Comparison of ENCODE assay signal across 8 cellular contexts in the genomic region with DNA sequence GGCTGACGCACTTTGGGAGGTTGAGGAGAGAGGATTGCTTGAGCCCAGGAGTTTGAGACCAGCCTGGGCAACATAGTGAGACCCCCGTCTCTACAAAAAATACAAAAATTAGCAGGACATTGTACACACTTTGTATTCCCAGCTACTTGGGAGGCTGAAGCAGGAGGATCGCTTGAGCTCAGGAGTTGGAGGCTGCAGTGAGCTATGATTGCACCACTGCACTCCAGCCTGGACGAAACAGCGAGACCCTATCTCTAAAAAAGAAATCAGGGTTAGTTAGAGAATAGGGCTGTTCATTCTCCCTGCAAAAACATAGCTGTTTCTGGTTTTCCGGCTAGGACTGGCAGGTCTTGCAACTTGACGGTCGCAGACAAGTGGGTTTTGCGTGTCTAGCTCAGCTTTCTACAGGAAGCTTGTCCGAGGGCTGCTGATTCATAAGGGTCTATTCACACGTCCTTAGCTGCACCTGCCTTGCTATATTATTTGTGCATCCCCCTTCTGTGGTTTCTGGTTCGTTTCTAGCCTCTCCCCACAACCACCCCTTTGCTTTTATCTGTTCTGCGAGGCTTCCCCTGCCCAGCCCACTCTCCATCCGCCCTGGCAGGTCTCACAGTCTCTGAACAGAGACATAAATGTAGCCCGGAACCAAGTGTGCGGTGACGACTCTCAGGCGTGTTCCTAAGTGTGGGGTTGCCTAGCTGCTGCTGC. TPM values are rescaled to one million over a fixed set of nuclear protein-coding genes. Genes with fewer than 3 reads are reported as not detected.
DNase-seq lines count a peak whose midpoint lies in the region; ATAC-seq and TF ChIP-seq lines count a peak whose summit lies in the region.

No MANE protein-coding gene starts in this region.

- H3K4me3 Mint-ChIP-seq in Caco-2 (ENCODE audit: unreplicated experiment): no peak overlapping the region
- H3K4me3 Mint-ChIP-seq in progenitor cell of endocrine pancreas (ENCODE audit: low read depth): no peak overlapping the region

- POLR2A ChIA-PET in Caco-2 (lab: Charles Lee): no interaction called here

- H3K27me3 ChIP-seq in Caco-2 (replicated peaks; ENCODE audit: control insufficient read depth, insufficient read depth, low read length): no peaks in the 10 kb centered on the region
- peaks cover 6% of the 10 kb centered on the region for H3K27me3 ChIP-seq in gastroesophageal sphincter

- DNase-seq in NOMO-1 (lab: John Stamatoyannopoulos, UW; ENCODE audit: unreplicated experiment in 2 of 2) (peak; percentile 55 to 57), Caco-2 (no peak), progenitor cell of endocrine pancreas (ENCODE audit: low spot score, unreplicated experiment) (no peak)
- DNase-seq in activated T-helper 9 cell treated with anti-CD3 and anti-CD28 coated beads, Interleukin-2, amount 50 U/mL, for 16 hours (ENCODE audit: low read depth): peak; percentile 19
- DNase-seq in stimulated activated CD8-positive, alpha-beta memory T cell treated with anti-CD3 and anti-CD28 coated beads, Interleukin-7, amount 100 ng/mL, for 48 hours (ENCODE audit: extremely low read depth in 1 of 2, low read depth in 1 of 2): peak; percentile 71 to 72

- CTCF ChIA-PET in Caco-2 (lab: Charles Lee): no interaction called here

- BruUV-seq in Caco-2 (replicated peaks; lab: Mats Ljungman, UMichigan): no TSS peak

- no peaks in the 10 kb centered on the region for H3K4me1 ChIP-seq in Caco-2
- H3K4me1 ChIP-seq in gastroesophageal sphincter: no peaks in the 10 kb centered on the region

- no peak for TF ChIP-seq POLR2A in gastroesophageal sphincter (IDR thresholded peaks at IDR 0.05)

- intact Hi-C loops in Caco-2 (cut with micrococcal nuclease; ENCODE audit: unreplicated experiment): no loop called here

- H3K4me3 ChIP-seq in Caco-2 (ENCODE audit: low read depth, low read length) (no peak overlapping the region), gastroesophageal sphincter (no peak overlapping the region)

- TF ChIP-seq CTCF in Caco-2 (IDR thresholded peaks at IDR 0.05; ENCODE audit: insufficient read depth in 1 of 2, low read depth in 1 of 2, low read length in 1 of 2, severe bottlenecking in 1 of 2, unreplicated experiment in 1 of 2) (no peak), gastroesophageal sphincter (IDR thresholded peaks at IDR 0.05) (no peak), progenitor cell of endocrine pancreas (IDR thresholded peaks at IDR 0.05; ENCODE audit: unreplicated experiment) (no peak)

- 59 to 67% methylated on average over 11 to 12 of the region's 18 CpGs for WGBS in gastroesophageal sphincter (ENCODE audit: low coverage in 1 of 2), 2 donors

- ATAC-seq in GM18868 (IDR thresholded peaks at IDR 0.05; ENCODE audit: unreplicated experiment): peak; percentile 94
- peak; percentile 97 for ATAC-seq in HG02885 (IDR thresholded peaks at IDR 0.05; ENCODE audit: poor library complexity, unreplicated experiment)
- no peak for ATAC-seq in gastroesophageal sphincter

- TF ChIP-seq EP300 in gastroesophageal sphincter (IDR thresholded peaks at IDR 0.05): no peak

- no peak overlapping the region for H3K27ac ChIP-seq in gastroesophageal sphincter

- H3K36me3 Mint-ChIP-seq in Caco-2 (ENCODE audit: insufficient read depth, unreplicated experiment) (no peaks in the 10 kb centered on the region), progenitor cell of endocrine pancreas (ENCODE audit: insufficient read depth) (no peaks in the 10 kb centered on the region)

- no peaks in the 10 kb centered on the region for H3K9me3 ChIP-seq in Caco-2
- H3K9me3 ChIP-seq in gastroesophageal sphincter: no peaks in the 10 kb centered on the region

- no peaks in the 10 kb centered on the region for H3K27me3 Mint-ChIP-seq in Caco-2 (ENCODE audit: insufficient read depth, unreplicated experiment)
- H3K27me3 Mint-ChIP-seq in progenitor cell of endocrine pancreas: peaks cover 21% of the 10 kb centered on the region

- H3K36me3 ChIP-seq in Caco-2 (ENCODE audit: control insufficient read depth, insufficient read depth, low read length) (no peaks in the 10 kb centered on the region), gastroesophageal sphincter (no peaks in the 10 kb centered on the region)

- H3K4me1 Mint-ChIP-seq in Caco-2 (ENCODE audit: low read depth, unreplicated experiment) (no peaks in the 10 kb centered on the region), progenitor cell of endocrine pancreas (ENCODE audit: low read depth) (no peaks in the 10 kb centered on the region)

- no peaks in the 10 kb centered on the region for H3K9me3 Mint-ChIP-seq in Caco-2 (ENCODE audit: unreplicated experiment)
- H3K9me3 Mint-ChIP-seq in progenitor cell of endocrine pancreas (ENCODE audit: low read depth): no peaks in the 10 kb centered on the region

- no peak overlapping the region for H3K27ac Mint-ChIP-seq in Caco-2 (ENCODE audit: unreplicated experiment)
- no peak overlapping the region for H3K27ac Mint-ChIP-seq in progenitor cell of endocrine pancreas

RNA-seq across cellular contexts. Expression of gene AMZ1, which starts 10.7 kb away (rescaled TPM):
- total RNA-seq in Caco-2 (2022): 0.07 and 0.11 TPM in 2 replicates
- total RNA-seq in gastroesophageal sphincter: under 1 TPM; 0.12 to 0.62 (median 0.32) TPM
- total RNA-seq in progenitor cell of endocrine pancreas: 0.07 and 0.19 TPM in 2 replicates

Comparison
In these comparisons a context has a peak if more than half of its experiments do, and no peak if none do; other contexts are left out.
1. DNase-seq: peak in NOMO-1 (2 of 2), activated T-helper 9 cell treated with anti-CD3 and anti-CD28 coated beads, Interleukin-2, amount 50 U/mL, for 16 hours (single experiment) and stimulated activated CD8-positive, alpha-beta memory T cell treated with anti-CD3 and anti-CD28 coated beads, Interleukin-7, amount 100 ng/mL, for 48 hours (2 of 2); none in Caco-2 (0 of 2) and progenitor cell of endocrine pancreas (single experiment).